Comparison of ENCODE assay signal across 14 cellular contexts in the genomic region with DNA sequence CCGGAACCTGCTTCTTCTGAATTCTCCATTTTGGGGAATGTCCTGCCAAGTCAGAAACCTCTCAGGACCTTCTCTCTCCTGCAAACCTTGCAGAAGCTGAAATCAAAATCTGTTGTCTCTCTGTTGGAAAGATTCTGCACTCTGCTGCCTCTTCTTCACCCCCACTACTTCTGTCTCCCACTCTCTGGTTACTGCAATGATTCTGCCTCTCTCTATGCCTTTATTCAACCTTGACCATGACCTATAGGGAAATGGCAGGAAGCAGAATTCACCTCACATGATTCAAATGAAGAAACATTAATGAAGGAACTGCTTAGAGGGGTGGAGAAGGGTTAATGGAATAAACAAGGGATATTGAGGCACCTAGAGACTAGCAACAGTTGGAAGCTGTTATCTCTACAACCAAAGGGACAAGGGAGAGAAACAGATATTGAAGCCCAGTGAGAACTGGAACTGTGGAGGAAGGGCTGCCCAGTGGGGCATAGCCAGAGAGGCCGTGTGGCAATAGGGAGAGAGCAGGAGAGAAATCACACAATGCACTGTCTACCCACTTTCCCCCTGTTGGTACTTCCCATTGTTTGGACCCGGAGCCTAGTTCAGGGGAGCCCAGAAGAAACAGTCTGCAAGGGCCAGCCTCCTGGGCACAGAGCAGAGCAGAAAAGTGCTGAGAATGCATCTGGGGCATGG.
"Had no signal": no experiment of that assay in that cellular context is flagged by ENCODE, and none has a peak within 500 bp of the region (broad histone marks: within the 10 kb centered on the region; RNA-seq: fewer than 3 reads in every experiment).

No MANE protein-coding gene starts in this region.

- H3K36me3 Mint-ChIP-seq: WTC11 had no signal

- H3K36me3 ChIP-seq: adrenal gland, sigmoid colon, spleen, tibial artery, uterus had no signal

- H3K27me3 ChIP-seq: adrenal gland, dorsolateral prefrontal cortex, sigmoid colon, spleen, tibial artery, uterus had no signal

- H3K27ac ChIP-seq: adrenal gland, sigmoid colon, spleen, tibial artery, uterus had no signal

- H3K27me3 Mint-ChIP-seq: activated CD4-positive, alpha-beta memory T cell treated with anti-CD3 and anti-CD28 coated beads, Interleukin-2, amount 10 ng/mL, durations not matched to agents 7 days and 5 days; memory B cell had no signal

- ATAC-seq: esophagus mucosa, left ventricle myocardium superior, WTC11 had no signal

- H3K4me3 Mint-ChIP-seq: activated CD4-positive, alpha-beta memory T cell treated with anti-CD3 and anti-CD28 coated beads, Interleukin-2, amount 10 ng/mL, durations not matched to agents 7 days and 5 days; memory B cell; WTC11 had no signal

- H3K4me1 ChIP-seq: sigmoid colon, tibial artery, uterus had no signal

- DNase-seq: activated CD4-positive, alpha-beta memory T cell treated with anti-CD3 and anti-CD28 coated beads, Interleukin-2, amount 10 ng/mL, durations not matched to agents 7 days and 5 days; activated CD4-positive, alpha-beta T cell treated with anti-CD3 and anti-CD28 coated beads for 4 hours; activated naive CD4-positive, alpha-beta T cell; activated T-cell treated with anti-CD3 and anti-CD28 coated beads, Interleukin-2, amount 50 U/mL, for 48 hours; adrenal gland; dorsolateral prefrontal cortex; left ventricle myocardium superior; sigmoid colon; spleen; tibial artery; uterus had no signal

- H3K9me3 Mint-ChIP-seq: activated CD4-positive, alpha-beta memory T cell treated with anti-CD3 and anti-CD28 coated beads, Interleukin-2, amount 10 ng/mL, durations not matched to agents 7 days and 5 days; memory B cell; WTC11 had no signal

- H3K9me3 ChIP-seq: adrenal gland, sigmoid colon, spleen, tibial artery, uterus had no signal

- H3K4me3 ChIP-seq: adrenal gland, dorsolateral prefrontal cortex, sigmoid colon, spleen, tibial artery, uterus had no signal

- H3K27ac Mint-ChIP-seq: activated CD4-positive, alpha-beta memory T cell treated with anti-CD3 and anti-CD28 coated beads, Interleukin-2, amount 10 ng/mL, durations not matched to agents 7 days and 5 days; memory B cell; WTC11 had no signal
